In the genomic region with DNA sequence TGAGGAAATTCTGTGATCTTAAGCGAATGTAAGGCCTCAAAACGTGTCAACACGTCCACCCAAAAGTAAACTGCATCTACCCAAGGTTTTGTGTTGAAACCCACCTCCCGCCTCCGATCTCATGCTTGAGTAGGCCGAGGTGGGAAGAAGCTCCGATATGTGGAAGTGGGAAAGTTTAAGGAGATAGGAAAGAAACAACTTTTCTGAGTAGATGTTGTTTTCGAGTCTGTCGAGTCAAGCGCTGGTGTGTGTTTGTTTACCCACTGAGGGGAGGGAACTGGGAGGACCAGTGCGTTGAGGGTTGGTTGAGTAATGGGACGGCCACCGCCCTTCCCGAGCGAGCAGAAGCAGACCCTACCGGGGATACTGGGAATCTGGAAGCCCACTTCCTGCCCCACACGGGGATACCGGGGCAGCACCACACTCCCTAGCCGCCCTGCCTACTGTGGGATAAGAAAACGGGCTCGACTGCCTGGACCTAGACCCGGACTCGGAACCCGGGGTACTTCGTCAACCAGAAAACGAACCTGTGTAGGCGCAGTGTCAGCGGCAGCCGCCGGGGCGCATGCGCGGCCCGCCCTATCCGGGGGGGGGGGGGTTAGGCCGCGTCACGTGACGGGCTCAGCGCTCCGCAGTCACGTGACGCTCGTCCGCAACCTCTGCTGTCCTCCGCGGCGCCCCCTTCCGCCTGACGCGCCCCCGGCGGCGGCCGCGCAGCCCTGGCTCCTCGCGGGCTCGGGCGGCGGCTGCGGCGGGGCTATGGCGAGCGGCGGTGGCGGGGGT, we compare ENCODE assay signal across 8 cellular contexts. TPM values are rescaled to one million over a fixed set of nuclear protein-coding genes. Genes with fewer than 3 reads are reported as not detected.
DNase-seq lines count a peak whose midpoint lies in the region; ATAC-seq, FAIRE-seq and TF ChIP-seq lines count a peak whose summit lies in the region.

A gene with protein sequence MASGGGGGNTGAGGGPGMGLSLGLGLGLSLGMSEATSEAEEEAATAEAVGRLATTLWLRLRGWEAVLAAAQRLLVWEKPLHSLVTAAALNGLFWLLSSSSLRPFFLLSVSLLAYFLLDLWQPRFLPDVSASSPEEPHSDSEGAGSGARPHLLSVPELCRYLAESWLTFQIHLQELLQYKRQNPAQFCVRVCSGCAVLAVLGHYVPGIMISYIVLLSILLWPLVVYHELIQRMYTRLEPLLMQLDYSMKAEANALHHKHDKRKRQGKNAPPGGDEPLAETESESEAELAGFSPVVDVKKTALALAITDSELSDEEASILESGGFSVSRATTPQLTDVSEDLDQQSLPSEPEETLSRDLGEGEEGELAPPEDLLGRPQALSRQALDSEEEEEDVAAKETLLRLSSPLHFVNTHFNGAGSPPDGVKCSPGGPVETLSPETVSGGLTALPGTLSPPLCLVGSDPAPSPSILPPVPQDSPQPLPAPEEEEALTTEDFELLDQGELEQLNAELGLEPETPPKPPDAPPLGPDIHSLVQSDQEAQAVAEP (plus strand): TSS at position 682 of the 783 bp plus-strand sequence. CDS start 78 bp downstream, at position 760.

- H3K79me2 ChIP-seq in ACC112 (ENCODE audit: control insufficient read depth, insufficient read depth, low read length, unreplicated experiment) = peaks cover 33% of the 10 kb centered on the region
- H3K79me2 ChIP-seq in keratinocyte (ENCODE audit: control insufficient read depth, insufficient read depth, low read length) = peaks cover 21% of the 10 kb centered on the region

- H3K4me1 ChIP-seq in ACC112 (ENCODE audit: control insufficient read depth, insufficient read depth, low read length, unreplicated experiment) (peaks cover 19% of the 10 kb centered on the region), keratinocyte (ENCODE audit: control insufficient read depth, extremely low read depth, insufficient read depth, low read length) (peaks cover 20% of the 10 kb centered on the region)

- H3K9me1 ChIP-seq in keratinocyte (ENCODE audit: control insufficient read depth, extremely low read depth, insufficient read depth, low read length) = peaks cover 2% of the 10 kb centered on the region

- dilution Hi-C loops in keratinocyte (cut with MboI; ENCODE audit: extremely low pct_ligation_motif_present, low sequenced_read_pairs) = no loop called here

- no peaks in the 10 kb centered on the region for H4K20me1 ChIP-seq in keratinocyte (ENCODE audit: control insufficient read depth, extremely low read depth, insufficient read depth, low read length)

- H3K4me3 ChIP-seq in ACC112 (ENCODE audit: low read depth, low read length) (peak within 1 kb of the TSS; percentile 88), keratinocyte (ENCODE audit: control insufficient read depth in 2 of 3, extremely low read depth in 1 of 3, insufficient read depth in 2 of 3, low read depth in 1 of 3, low read length in 3 of 3) (peak within 1 kb of the TSS; percentile 81 to 90 (median 85))

- H3K27ac ChIP-seq in ACC112 (ENCODE audit: low read depth, low read length) (peak within 1 kb of the TSS; percentile 93), keratinocyte (ENCODE audit: control insufficient read depth, insufficient read depth, low read length) (peak within 1 kb of the TSS; percentile 98)

- peak within 1 kb of the TSS; percentile 95 for H3K9ac ChIP-seq in keratinocyte (ENCODE audit: control insufficient read depth, extremely low read depth, insufficient read depth, low read length)

- peak; percentile 87 to 88 for DNase-seq in NCI-H446 (lab: John Stamatoyannopoulos, UW)
- DNase-seq in activated CD4-positive, CD25-positive, alpha-beta regulatory T cell treated with anti-CD3 and anti-CD28 coated beads, Interleukin-2, amount 50 U/mL, for 16 hours (ENCODE audit: low read depth, low spot score) = peak; percentile 59
- DNase-seq in central memory CD4-positive, alpha-beta T cell = peak; percentile 85
- peak; percentile 59 for DNase-seq in keratinocyte (ENCODE audit: low read depth, low spot score)
- peak; percentile 60 to 71 for DNase-seq in stimulated activated CD4-positive, alpha-beta T cell treated with anti-CD3 and anti-CD28 coated beads, Interleukin-15, amount 100 ng/mL, for 1 hour (ENCODE audit: low read depth in 1 of 2, low spot score in 1 of 2)

- H2AFZ ChIP-seq in ACC112 (ENCODE audit: low read length, unreplicated experiment) = peak within 1 kb of the TSS; percentile 89
- H2AFZ ChIP-seq in keratinocyte (ENCODE audit: control insufficient read depth, low read length) = peak within 1 kb of the TSS; percentile 94

- no peaks in the 10 kb centered on the region for H3K9me3 ChIP-seq in keratinocyte (ENCODE audit: control insufficient read depth, low read depth, low read length)

- FAIRE-seq in keratinocyte (lab: Jason Lieb, UNC) = peak; percentile 53

- TF ChIP-seq CTCF in keratinocyte (optimal IDR thresholded peaks at IDR 0.05 in 1 of 3, IDR thresholded peaks at IDR 0.05 in 1 of 3, conservative IDR thresholded peaks at IDR 0.05 in 1 of 3; ENCODE audit: extremely low read depth in 1 of 3, insufficient read depth in 2 of 3, low read length in 3 of 3) = peak in 1 of 3 experiments; percentile 71

- peak within 1 kb of the TSS; percentile 86 for H3K4me2 ChIP-seq in keratinocyte (ENCODE audit: control insufficient read depth, extremely low read depth, insufficient read depth, low read depth, low read length)

- no peaks in the 10 kb centered on the region; the same call in 1 of the 2 replicates for H3K36me3 ChIP-seq in ACC112 (ENCODE audit: insufficient read depth, low read length)
- H3K36me3 ChIP-seq in keratinocyte (ENCODE audit: control insufficient read depth in 2 of 2, extremely low read depth in 1 of 2, insufficient read depth in 2 of 2, low read length in 2 of 2) = peaks cover 29 to 32% of the 10 kb centered on the region in 2 experiments

- H3K27me3 ChIP-seq in ACC112 (ENCODE audit: insufficient read depth, low read length) (no peaks in the 10 kb centered on the region), keratinocyte (ENCODE audit: control insufficient read depth, extremely low read depth, insufficient read depth, low read length) (no peaks in the 10 kb centered on the region)

- ATAC-seq in GM18867 (IDR thresholded peaks at IDR 0.05; ENCODE audit: unreplicated experiment) = peak; percentile 41
- ATAC-seq in HG03108 (IDR thresholded peaks at IDR 0.05; ENCODE audit: unreplicated experiment) = peak; percentile 36

RNA-seq across cellular contexts. Expression of the gene that starts here (rescaled TPM):
- polyA plus RNA-seq in keratinocyte = 45.8 to 54.9 TPM (median 51.3 TPM) in 3 replicates
- 19.4 TPM for polyA plus RNA-seq in keratinocyte (2011; ENCODE audit: low read depth)
- 37.1 and 37.2 TPM in 2 replicates for polyA plus RNA-seq in keratinocyte (2011; cell fraction: cytosol; rRNA removed)
- polyA plus RNA-seq in keratinocyte (2011; cell fraction: nucleus; rRNA removed) = 66.2 and 67.1 TPM in 2 replicates
- 38.0 and 49.6 TPM in 2 replicates for polyA plus RNA-seq in keratinocyte (2012; ENCODE audit: low replicate concordance)
- 79.1 to 95.1 TPM (median 82.6 TPM) in 3 replicates for polyA minus RNA-seq in keratinocyte
- 45.7 TPM for polyA minus RNA-seq in keratinocyte (2011; cell fraction: cytosol; rRNA and poly(A)+ RNA removed)
- polyA minus RNA-seq in keratinocyte (2011; cell fraction: nucleus; rRNA and poly(A)+ RNA removed) = 30.3 and 49.8 TPM in 2 replicates

Comparison
In these comparisons a context has a peak if more than half of its experiments do, and no peak if none do; other contexts are left out.
1. Peak in every context shown above with its lines: DNase-seq, ATAC-seq, H3K4me3 ChIP-seq and H3K27ac ChIP-seq.